ENCODE assay signal across 2 cellular contexts in the genomic region with DNA sequence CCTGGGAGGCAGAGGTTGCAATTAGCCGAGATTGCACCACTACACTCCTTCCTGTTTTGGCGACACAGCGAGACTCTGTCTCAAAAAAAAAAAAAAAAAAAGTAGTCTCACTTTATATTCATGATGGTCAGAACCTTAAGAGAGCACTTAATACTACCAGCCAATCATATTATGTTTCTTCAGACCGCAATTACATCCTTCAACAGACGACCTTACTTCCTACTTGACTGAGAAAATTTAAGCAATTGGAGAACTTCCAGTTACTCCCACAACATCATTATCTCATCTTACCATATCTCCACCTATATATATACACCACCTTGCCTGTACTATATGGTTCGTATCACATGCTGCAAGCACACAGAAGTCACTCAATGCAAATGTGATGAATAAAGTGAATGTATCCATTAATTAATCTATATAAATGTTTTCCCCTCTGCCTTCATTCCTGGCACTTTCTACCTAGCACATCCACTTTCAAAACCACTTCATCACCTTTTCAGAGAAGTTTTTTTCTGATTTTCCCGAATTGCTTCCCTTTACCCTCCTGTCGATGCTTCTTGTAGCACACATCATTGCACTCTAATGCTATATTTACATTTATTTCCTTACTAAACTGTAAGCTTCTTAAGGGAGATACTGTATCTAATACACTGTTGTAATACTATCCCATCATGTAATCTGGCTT.
TF ChIP-seq lines count a peak whose summit lies in the region.

No MANE protein-coding gene starts in this region.

TF ChIP-seq in SK-N-SH, 30 proteins besides CTCF, POLR2A, EP300 and RAD21:
- TF ChIP-seq TAF1 (IDR thresholded peaks at IDR 0.05; ENCODE audit: borderline replicate concordance, low read depth, low read length) (no peak), MEF2A (IDR thresholded peaks at IDR 0.05; ENCODE audit: borderline replicate concordance, low read depth) (no peak), CHD2 (IDR thresholded peaks at IDR 0.05; ENCODE audit: low read length, partially characterized antibody) (no peak), JUND (IDR thresholded peaks at IDR 0.05) (no peak)

TF ChIP-seq in SK-N-SH treated with all-trans-retinoic acid at 6 μM for 48 hours, 23 proteins besides CTCF, POLR2A, EP300 and RAD21:
- TF ChIP-seq ZNF8 (CRISPR knock-in tag; IDR thresholded peaks at IDR 0.05), result no peak
- TF ChIP-seq, protein P1, sequence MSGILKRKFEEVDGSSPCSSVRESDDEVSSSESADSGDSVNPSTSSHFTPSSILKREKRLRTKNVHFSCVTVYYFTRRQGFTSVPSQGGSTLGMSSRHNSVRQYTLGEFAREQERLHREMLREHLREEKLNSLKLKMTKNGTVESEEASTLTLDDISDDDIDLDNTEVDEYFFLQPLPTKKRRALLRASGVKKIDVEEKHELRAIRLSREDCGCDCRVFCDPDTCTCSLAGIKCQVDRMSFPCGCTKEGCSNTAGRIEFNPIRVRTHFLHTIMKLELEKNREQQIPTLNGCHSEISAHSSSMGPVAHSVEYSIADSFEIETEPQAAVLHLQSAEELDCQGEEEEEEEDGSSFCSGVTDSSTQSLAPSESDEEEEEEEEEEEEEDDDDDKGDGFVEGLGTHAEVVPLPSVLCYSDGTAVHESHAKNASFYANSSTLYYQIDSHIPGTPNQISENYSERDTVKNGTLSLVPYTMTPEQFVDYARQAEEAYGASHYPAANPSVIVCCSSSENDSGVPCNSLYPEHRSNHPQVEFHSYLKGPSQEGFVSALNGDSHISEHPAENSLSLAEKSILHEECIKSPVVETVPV (CRISPR knock-in tag; IDR thresholded peaks at IDR 0.05), result no peak
- TF ChIP-seq ESRRG (CRISPR knock-in tag; IDR thresholded peaks at IDR 0.05), result no peak
- TF ChIP-seq ARNTL (CRISPR knock-in tag; IDR thresholded peaks at IDR 0.05; ENCODE audit: borderline replicate concordance, low read depth), result no peak
- TF ChIP-seq CSDC2 (CRISPR knock-in tag; IDR thresholded peaks at IDR 0.05), result no peak
- TF ChIP-seq RARB (CRISPR knock-in tag; IDR thresholded peaks at IDR 0.05), result no peak
- TF ChIP-seq, protein P2, sequence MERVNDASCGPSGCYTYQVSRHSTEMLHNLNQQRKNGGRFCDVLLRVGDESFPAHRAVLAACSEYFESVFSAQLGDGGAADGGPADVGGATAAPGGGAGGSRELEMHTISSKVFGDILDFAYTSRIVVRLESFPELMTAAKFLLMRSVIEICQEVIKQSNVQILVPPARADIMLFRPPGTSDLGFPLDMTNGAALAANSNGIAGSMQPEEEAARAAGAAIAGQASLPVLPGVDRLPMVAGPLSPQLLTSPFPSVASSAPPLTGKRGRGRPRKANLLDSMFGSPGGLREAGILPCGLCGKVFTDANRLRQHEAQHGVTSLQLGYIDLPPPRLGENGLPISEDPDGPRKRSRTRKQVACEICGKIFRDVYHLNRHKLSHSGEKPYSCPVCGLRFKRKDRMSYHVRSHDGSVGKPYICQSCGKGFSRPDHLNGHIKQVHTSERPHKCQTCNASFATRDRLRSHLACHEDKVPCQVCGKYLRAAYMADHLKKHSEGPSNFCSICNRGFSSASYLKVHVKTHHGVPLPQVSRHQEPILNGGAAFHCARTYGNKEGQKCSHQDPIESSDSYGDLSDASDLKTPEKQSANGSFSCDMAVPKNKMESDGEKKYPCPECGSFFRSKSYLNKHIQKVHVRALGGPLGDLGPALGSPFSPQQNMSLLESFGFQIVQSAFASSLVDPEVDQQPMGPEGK (CRISPR knock-in tag; IDR thresholded peaks at IDR 0.05; ENCODE audit: borderline replicate concordance), result no peak
- TF ChIP-seq GLIS3 (CRISPR knock-in tag; IDR thresholded peaks at IDR 0.05), result no peak
- no peak for TF ChIP-seq ZNF70 (CRISPR knock-in tag; IDR thresholded peaks at IDR 0.05)
- no peak for TF ChIP-seq TOX (CRISPR knock-in tag; IDR thresholded peaks at IDR 0.05; ENCODE audit: borderline replicate concordance)
- no peak for TF ChIP-seq SNAI2 (CRISPR knock-in tag; IDR thresholded peaks at IDR 0.05)
- no peak for TF ChIP-seq ZFP3 (CRISPR knock-in tag; IDR thresholded peaks at IDR 0.05)
- TF ChIP-seq, protein P3, sequence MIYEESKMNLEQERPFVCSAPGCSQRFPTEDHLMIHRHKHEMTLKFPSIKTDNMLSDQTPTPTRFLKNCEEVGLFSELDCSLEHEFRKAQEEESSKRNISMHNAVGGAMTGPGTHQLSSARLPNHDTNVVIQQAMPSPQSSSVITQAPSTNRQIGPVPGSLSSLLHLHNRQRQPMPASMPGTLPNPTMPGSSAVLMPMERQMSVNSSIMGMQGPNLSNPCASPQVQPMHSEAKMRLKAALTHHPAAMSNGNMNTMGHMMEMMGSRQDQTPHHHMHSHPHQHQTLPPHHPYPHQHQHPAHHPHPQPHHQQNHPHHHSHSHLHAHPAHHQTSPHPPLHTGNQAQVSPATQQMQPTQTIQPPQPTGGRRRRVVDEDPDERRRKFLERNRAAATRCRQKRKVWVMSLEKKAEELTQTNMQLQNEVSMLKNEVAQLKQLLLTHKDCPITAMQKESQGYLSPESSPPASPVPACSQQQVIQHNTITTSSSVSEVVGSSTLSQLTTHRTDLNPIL (CRISPR knock-in tag; IDR thresholded peaks at IDR 0.05; ENCODE audit: low read depth), result no peak
- no peak for TF ChIP-seq BACH2 (CRISPR knock-in tag; IDR thresholded peaks at IDR 0.05; ENCODE audit: borderline replicate concordance)
- TF ChIP-seq ZFP30 (CRISPR knock-in tag; IDR thresholded peaks at IDR 0.05), result no peak
- no peak for TF ChIP-seq TCF4 (CRISPR knock-in tag; IDR thresholded peaks at IDR 0.05; ENCODE audit: borderline replicate concordance)
- TF ChIP-seq OSR1 (CRISPR knock-in tag; IDR thresholded peaks at IDR 0.05), result no peak
